Comparison of ENCODE assay signal across 8 cellular contexts in the genomic region with DNA sequence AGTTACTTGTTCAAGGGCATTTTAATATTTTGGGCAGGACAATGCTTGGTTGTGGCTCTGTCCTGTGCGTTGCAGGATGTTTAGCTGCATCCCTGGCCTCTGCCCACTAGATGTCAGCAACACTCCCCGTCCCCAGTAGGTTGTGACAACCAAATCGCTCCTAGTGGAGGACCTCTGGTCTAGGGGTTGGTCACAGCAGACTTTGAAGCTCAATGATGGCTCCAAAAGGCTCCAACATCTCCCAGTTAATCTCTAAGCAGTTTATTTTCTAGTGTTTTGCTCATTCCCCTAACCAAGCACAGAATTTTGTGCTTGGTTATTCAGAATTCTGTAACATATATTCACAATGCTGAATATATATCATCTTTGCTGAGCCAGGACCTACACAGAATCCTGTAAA.
DNase-seq lines count a peak whose midpoint lies in the region; ATAC-seq and TF ChIP-seq lines count a peak whose summit lies in the region.

No MANE protein-coding gene starts in this region.

- no peaks in the 10 kb centered on the region for H3K4me1 ChIP-seq in HCT116 (ENCODE audit: control insufficient read depth in 1 of 2, insufficient read depth in 2 of 2, low read length in 2 of 2)
- no peaks in the 10 kb centered on the region for H3K4me1 ChIP-seq in Loucy (ENCODE audit: insufficient read depth, low read length, poor library complexity, severe bottlenecking)

- H2AFZ ChIP-seq in HCT116 (ENCODE audit: low read depth, low read length, poor library complexity, severe bottlenecking) (peak overlapping the region; percentile 99), Loucy (ENCODE audit: low read length) (peak overlapping the region; percentile 37; the same call in 1 of the 2 replicates)

- H3K27ac ChIP-seq in HCT116 (ENCODE audit: low read depth, low read length): no peak overlapping the region

- POLR2A ChIA-PET in HCT116 (lab: Charles Lee): no interaction called here

- peak; percentile 75 to 93 (median 84) for TF ChIP-seq CTCF in HCT116 (IDR thresholded peaks at IDR 0.05 in 2 of 3, conservative IDR thresholded peaks at IDR 0.05 in 1 of 3; ENCODE audit: borderline replicate concordance in 1 of 3, insufficient read depth in 1 of 3, low read depth in 2 of 3, low read length in 2 of 3)
- TF ChIP-seq CTCF in Loucy (conservative IDR thresholded peaks at IDR 0.05; ENCODE audit: low read length): peak; percentile 91

- H3F3A ChIP-seq in Loucy (ENCODE audit: low read depth): no peaks in the 10 kb centered on the region

- DNase-seq in NCI-H2081 (lab: John Stamatoyannopoulos, UW) (peak; percentile 65 to 77), NCI-H2081 treated with DMSO at 0.1 percent for 48 hours (lab: John Stamatoyannopoulos, UW) (no peak), HCT116 (ENCODE audit: low read depth, low spot score) (peak; percentile 59), SW 1271 (lab: John Stamatoyannopoulos, UW) (peak; percentile 47 to 61), amniotic stem cell (lab: John Stamatoyannopoulos, UW) (peak; percentile 20), hepatic stellate cell (ENCODE audit: low spot score) (peak; percentile 88)
- DNase-seq in stimulated activated CD4-positive, alpha-beta T cell treated with anti-CD3 and anti-CD28 coated beads, Interleukin-12 subunit alpha, Interleukin-12 subunit beta, amount 100 ng/mL, for 4 hours: peak; percentile 49

- H3K9me3 ChIP-seq in HCT116 (ENCODE audit: control insufficient read depth in 1 of 2, insufficient read depth in 1 of 2, low read depth in 1 of 2, low read length in 2 of 2): no peaks in the 10 kb centered on the region
- no peaks in the 10 kb centered on the region for H3K9me3 ChIP-seq in Loucy (ENCODE audit: insufficient read depth, low read depth, low read length)

- H4K20me1 ChIP-seq in HCT116 (ENCODE audit: insufficient read depth) (no peaks in the 10 kb centered on the region), Loucy (ENCODE audit: insufficient read depth, low read length, poor library complexity, severe bottlenecking) (no peaks in the 10 kb centered on the region)

- no peak for TF ChIP-seq POLR2A in HCT116 (IDR thresholded peaks at IDR 0.05; ENCODE audit: borderline replicate concordance, extremely low read depth, insufficient read depth, insufficient read length)

- H3K9ac ChIP-seq in HCT116 (ENCODE audit: low read length): no peak overlapping the region
- H3K9ac ChIP-seq in Loucy (ENCODE audit: low read depth, low read length, poor library complexity, severe bottlenecking): no peak overlapping the region

- H3K27me3 ChIP-seq in HCT116 (ENCODE audit: insufficient read depth, low read length) (peaks cover 3% of the 10 kb centered on the region; the same call in 1 of the 2 replicates), Loucy (ENCODE audit: insufficient read depth, low read length, poor library complexity, severe bottlenecking) (no peaks in the 10 kb centered on the region)

- peak; percentile 100 for ATAC-seq in HCT116

- no TSS peak for BruUV-seq in HCT116 (replicated peaks; lab: Mats Ljungman, UMichigan)

- H3K36me3 ChIP-seq in HCT116 (ENCODE audit: control insufficient read depth in 1 of 2, insufficient read depth in 2 of 2, low read length in 2 of 2) (no peaks in the 10 kb centered on the region), Loucy (ENCODE audit: insufficient read depth, low read length) (no peaks in the 10 kb centered on the region)

- H3K4me2 ChIP-seq in HCT116 (ENCODE audit: low read length): no peak overlapping the region
- H3K4me2 ChIP-seq in Loucy (ENCODE audit: low read depth, low read length, poor library complexity, severe bottlenecking): no peak overlapping the region

- H3K4me3 ChIP-seq in HCT116 (replicated peaks in 1 of 2; ENCODE audit: low read depth in 1 of 2, low read length in 2 of 2) (no peak overlapping the region), Loucy (ENCODE audit: low read length, poor library complexity, severe bottlenecking) (no peak overlapping the region)

- H3K79me2 ChIP-seq in HCT116 (ENCODE audit: insufficient read depth, low read length) (no peaks in the 10 kb centered on the region), Loucy (ENCODE audit: insufficient read depth, low read length) (no peaks in the 10 kb centered on the region)

- CTCF ChIA-PET in HCT116 (lab: Charles Lee): interaction anchor here (0.5 to 2.1 kb wide), 20 partner anchors 8 to 1617 kb away, joined by 3 to 27 read pairs (median 5); no protein-coding TSS in a partner anchor

- H3K9me2 ChIP-seq in HCT116 (ENCODE audit: insufficient read depth) (no peaks in the 10 kb centered on the region), Loucy (replicated peaks; ENCODE audit: low read depth, low read length) (no peaks in the 10 kb centered on the region)

- RAD21 ChIA-PET in HCT116 (lab: Charles Lee; ENCODE audit: low non-redundant PET in 1 of 2, low total read pairs in 2 of 2, uncharacterized antibody in 2 of 2, unreplicated experiment in 2 of 2): interaction anchor here (0.6 to 1.3 kb wide), 3 partner anchors 52 to 293 kb away, joined by 3 to 4 read pairs (median 3); no protein-coding TSS in a partner anchor

- peak; percentile 70 for TF ChIP-seq RAD21 in HCT116 (IDR thresholded peaks at IDR 0.05; ENCODE audit: low read depth)

- intact Hi-C loops in HCT116 (cut with micrococcal nuclease): loop anchor here (5.0 kb wide), 1 partner anchor 1385 kb away; a partner anchor contains a TSS

TF ChIP-seq in HCT116, 20 proteins besides CTCF, POLR2A, EP300 and RAD21:
- no peak for TF ChIP-seq JUND (IDR thresholded peaks at IDR 0.05)
- TF ChIP-seq ELF1 (IDR thresholded peaks at IDR 0.05; ENCODE audit: borderline replicate concordance, low read depth): no peak
- TF ChIP-seq, protein P1, sequence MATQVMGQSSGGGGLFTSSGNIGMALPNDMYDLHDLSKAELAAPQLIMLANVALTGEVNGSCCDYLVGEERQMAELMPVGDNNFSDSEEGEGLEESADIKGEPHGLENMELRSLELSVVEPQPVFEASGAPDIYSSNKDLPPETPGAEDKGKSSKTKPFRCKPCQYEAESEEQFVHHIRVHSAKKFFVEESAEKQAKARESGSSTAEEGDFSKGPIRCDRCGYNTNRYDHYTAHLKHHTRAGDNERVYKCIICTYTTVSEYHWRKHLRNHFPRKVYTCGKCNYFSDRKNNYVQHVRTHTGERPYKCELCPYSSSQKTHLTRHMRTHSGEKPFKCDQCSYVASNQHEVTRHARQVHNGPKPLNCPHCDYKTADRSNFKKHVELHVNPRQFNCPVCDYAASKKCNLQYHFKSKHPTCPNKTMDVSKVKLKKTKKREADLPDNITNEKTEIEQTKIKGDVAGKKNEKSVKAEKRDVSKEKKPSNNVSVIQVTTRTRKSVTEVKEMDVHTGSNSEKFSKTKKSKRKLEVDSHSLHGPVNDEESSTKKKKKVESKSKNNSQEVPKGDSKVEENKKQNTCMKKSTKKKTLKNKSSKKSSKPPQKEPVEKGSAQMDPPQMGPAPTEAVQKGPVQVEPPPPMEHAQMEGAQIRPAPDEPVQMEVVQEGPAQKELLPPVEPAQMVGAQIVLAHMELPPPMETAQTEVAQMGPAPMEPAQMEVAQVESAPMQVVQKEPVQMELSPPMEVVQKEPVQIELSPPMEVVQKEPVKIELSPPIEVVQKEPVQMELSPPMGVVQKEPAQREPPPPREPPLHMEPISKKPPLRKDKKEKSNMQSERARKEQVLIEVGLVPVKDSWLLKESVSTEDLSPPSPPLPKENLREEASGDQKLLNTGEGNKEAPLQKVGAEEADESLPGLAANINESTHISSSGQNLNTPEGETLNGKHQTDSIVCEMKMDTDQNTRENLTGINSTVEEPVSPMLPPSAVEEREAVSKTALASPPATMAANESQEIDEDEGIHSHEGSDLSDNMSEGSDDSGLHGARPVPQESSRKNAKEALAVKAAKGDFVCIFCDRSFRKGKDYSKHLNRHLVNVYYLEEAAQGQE (IDR thresholded peaks at IDR 0.05; ENCODE audit: low read depth): no peak
